Comparison of ENCODE assay signal across 8 cellular contexts in genomic region chr11:27507561-27508322, GRCh38. TPM values are rescaled to one million over a fixed set of nuclear protein-coding genes. Genes with fewer than 3 reads are reported as not detected.
DNase-seq lines count a peak whose midpoint lies in the region; ATAC-seq and TF ChIP-seq lines count a peak whose summit lies in the region.

No MANE protein-coding gene starts in this region.

- H3K4me1 ChIP-seq in OCI-LY7 (ENCODE audit: insufficient read depth, low read length, poor library complexity, severe bottlenecking), result peaks cover 21% of the 10 kb centered on the region
- peaks cover 17% of the 10 kb centered on the region for H3K4me1 ChIP-seq in endocrine pancreas (ENCODE audit: control insufficient read depth, insufficient read depth, low read length)
- peaks cover 37% of the 10 kb centered on the region for H3K4me1 ChIP-seq in psoas muscle

- H3K4me3 ChIP-seq in GM12865 (ENCODE audit: low read depth, low read length) (peak overlapping the region; percentile 84), OCI-LY7 (ENCODE audit: low read depth, low read length, poor library complexity, severe bottlenecking) (peak overlapping the region; percentile 97), endocrine pancreas (ENCODE audit: control insufficient read depth, insufficient read depth, low read length) (peak overlapping the region; percentile 95), psoas muscle (peak overlapping the region; percentile 89)

- peak overlapping the region; percentile 71 for H3K4me2 ChIP-seq in OCI-LY7 (ENCODE audit: low read length)

- CTCF ChIA-PET in OCI-LY7 (lab: Charles Lee; ENCODE audit: unreplicated experiment), result no interaction called here

- H3K27ac ChIP-seq in OCI-LY7 (ENCODE audit: low read depth, low read length, poor library complexity, severe bottlenecking) (no peak overlapping the region), psoas muscle (peak overlapping the region; percentile 94)

- no peak for ATAC-seq in psoas muscle
- ATAC-seq in HG02798 (IDR thresholded peaks at IDR 0.05; ENCODE audit: poor library complexity, unreplicated experiment), result no peak
- ATAC-seq in GM19328 (IDR thresholded peaks at IDR 0.05; ENCODE audit: unreplicated experiment), result no peak
- ATAC-seq in HG03342 (IDR thresholded peaks at IDR 0.05; ENCODE audit: unreplicated experiment), result no peak

- H2AFZ ChIP-seq in OCI-LY7 (ENCODE audit: low read length), result peak overlapping the region; percentile 95; the same call in 1 of the 2 replicates

- H3K9me2 ChIP-seq in OCI-LY7 (ENCODE audit: insufficient read depth, low read length), result no peaks in the 10 kb centered on the region

- H3K9me3 ChIP-seq in OCI-LY7 (ENCODE audit: low read length) (no peaks in the 10 kb centered on the region), endocrine pancreas (ENCODE audit: control insufficient read depth, low read length) (no peaks in the 10 kb centered on the region), psoas muscle (no peaks in the 10 kb centered on the region)

- H3K27me3 ChIP-seq in endocrine pancreas (ENCODE audit: control insufficient read depth, insufficient read depth, low read length) (no peaks in the 10 kb centered on the region), psoas muscle (ENCODE audit: insufficient read depth in 3 of 3, low read length in 2 of 3) (no peaks in the 10 kb centered on the region)

- 0 out of 2 replicates have a peak, but pooled peaks cover 9% of the 10 kb centered on the region for H4K20me1 ChIP-seq in OCI-LY7 (ENCODE audit: insufficient read depth, low read length)

- peaks cover 13% of the 10 kb centered on the region for H3K36me3 ChIP-seq in OCI-LY7 (ENCODE audit: insufficient read depth, low read length)
- no peaks in the 10 kb centered on the region for H3K36me3 ChIP-seq in endocrine pancreas (ENCODE audit: control insufficient read depth, insufficient read depth, low read length)
- H3K36me3 ChIP-seq in psoas muscle (ENCODE audit: insufficient read depth in 1 of 2, low read depth in 1 of 2), result peaks cover 0 to 3% of the 10 kb centered on the region in 2 donors

- DNase-seq in GM12865 (ENCODE audit: low read depth) (no peak), OCI-LY7 (ENCODE audit: low spot score) (no peak), psoas muscle (no peak), GM10266 (ENCODE audit: extremely low spot score) (no peak)

- peaks cover 46% of the 10 kb centered on the region for H3K79me2 ChIP-seq in OCI-LY7 (ENCODE audit: insufficient read depth, low read depth, low read length)

- TF ChIP-seq CTCF in GM12865 (IDR thresholded peaks at IDR 0.05; ENCODE audit: insufficient read depth, low read depth, low read length, missing control alignments) (no peak), OCI-LY7 (conservative IDR thresholded peaks at IDR 0.05; ENCODE audit: low read length) (no peak), psoas muscle (IDR thresholded peaks at IDR 0.05) (no peak), GM10266 (IDR thresholded peaks at IDR 0.05; ENCODE audit: control insufficient read depth, insufficient read depth, low read depth, missing control alignments) (no peak)

- intact Hi-C loops in OCI-LY7 (cut with micrococcal nuclease; ENCODE audit: unreplicated experiment) (loop anchor here (2.0 to 10.0 kb wide), 4 partner anchors 145 to 1373 kb away; partner anchors contain the start of genes CCDC34, KIF18A and METTL15), psoas muscle (cut with DNase I) (loop anchor here in 1 of 2 donors (2.0 to 5.0 kb wide), 2 partner anchors 35 to 600 kb away; partner anchors contain the start of genes KIF18A, LGR4 and METTL15)

- no TSS peak for BruUV-seq in OCI-LY7 (replicated peaks; lab: Mats Ljungman, UMichigan)

- POLR2A ChIA-PET in OCI-LY7 (lab: Charles Lee), result no interaction called here

- 96 to 97% (median 96%) methylated on average over 4 of the region's 4 CpGs for WGBS in psoas muscle, 3 donors

- H3K9ac ChIP-seq in endocrine pancreas (ENCODE audit: control insufficient read depth, insufficient read depth, low read length), result no peak overlapping the region

RNA-seq across cellular contexts. Expression of gene LIN7C, which starts 1.2 kb away (rescaled TPM):
- 19.7 and 22.7 TPM in 2 replicates for total RNA-seq in OCI-LY7 (2014; rRNA removed; shearing (Covaris generic))
- total RNA-seq in OCI-LY7 (2022) (31.6 and 34.6 TPM in 2 replicates), psoas muscle (10 to 100 TPM; 13.1 to 18.9 (median 14.7) TPM)
- polyA plus RNA-seq in psoas muscle, result 1 to 10 TPM; 4.2 to 5.1 (median 5.0) TPM

RNA-seq across cellular contexts. Expression of gene LGR4, which starts 35.2 kb away (rescaled TPM):
- 1.2 TPM in 1 of 2 replicates, not detected in the other for total RNA-seq in OCI-LY7 (2014; rRNA removed; shearing (Covaris generic))
- total RNA-seq in OCI-LY7 (2022) (0.06 TPM in 1 of 2 replicates, not detected in the other), psoas muscle (10 to 100 TPM in 1 of 4 donors, 1 to 10 TPM in 3; 8.0 to 15.2 (median 8.6) TPM)
- polyA plus RNA-seq in psoas muscle, result 1 to 10 TPM; 3.9 to 6.9 (median 4.9) TPM

Comparison
In these comparisons a context has a peak if more than half of its experiments do, and no peak if none do; other contexts are left out.
1. RNA of gene LGR4, which starts 35.2 kb away (total RNA-seq): 8.0 to 15.2 TPM in psoas muscle; 0.06 to 1.2 TPM in OCI-LY7; every median in the first group is over 4 times any median in the second.
2. Peak in every context shown above with its lines, with median percentiles within 50 percentile points of each other: H3K4me3 ChIP-seq.